ENCODE assay signal across 8 cellular contexts in the genomic region with DNA sequence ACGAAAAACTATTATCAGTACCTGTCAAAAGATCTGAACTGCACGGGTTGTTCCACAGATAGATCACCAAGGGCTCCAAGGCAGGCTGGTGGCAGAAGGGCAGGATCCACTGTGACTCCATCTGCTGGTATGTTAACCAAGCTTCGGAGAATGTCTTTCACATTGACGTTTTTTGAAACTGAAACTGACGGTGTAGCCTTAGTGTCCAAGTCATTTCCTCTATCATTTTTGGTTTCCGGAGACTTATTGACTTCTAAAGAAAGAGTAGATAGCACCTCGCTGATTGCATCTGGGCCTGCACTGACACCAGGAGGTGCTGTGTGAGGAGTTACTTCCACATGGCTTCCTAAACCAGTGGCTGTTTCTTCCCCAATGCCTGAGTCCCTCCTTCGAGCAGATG.
DNase-seq lines count a peak whose midpoint lies in the region; ATAC-seq and TF ChIP-seq lines count a peak whose summit lies in the region.

No MANE protein-coding gene starts in this region.

- H3K4me1 ChIP-seq in GM23338 (ENCODE audit: insufficient read depth): no peaks in the 10 kb centered on the region

- no peak overlapping the region for H2AFZ ChIP-seq in GM23338

- DNase-seq in activated CD4-positive, alpha-beta T cell treated with anti-CD3 and anti-CD28 coated beads for 4 hours: peak; percentile 20 to 43
- peak; percentile 33 for DNase-seq in natural killer cell
- no peak for DNase-seq in NCI-H774 (lab: John Stamatoyannopoulos, UW)
- DNase-seq in dorsolateral prefrontal cortex: no peak
- no peak for DNase-seq in GM23338 (ENCODE audit: low spot score)
- no peak for DNase-seq in NCI-H2107 treated with DMSO at 0.1 percent for 48 hours (lab: John Stamatoyannopoulos, UW; ENCODE audit: unreplicated experiment)

- H3K27ac Mint-ChIP-seq in natural killer cell (peak overlapping the region; percentile 16 to 79), GM23338 (no peak overlapping the region)

- no peaks in the 10 kb centered on the region for H3F3A ChIP-seq in GM23338 (replicated peaks; ENCODE audit: low read depth)

- no peak overlapping the region for H3K27ac ChIP-seq in dorsolateral prefrontal cortex
- H3K27ac ChIP-seq in GM23338 (ENCODE audit: low read depth): no peak overlapping the region

- TF ChIP-seq CTCF in natural killer cell (IDR thresholded peaks at IDR 0.05): peak; percentile 33
- TF ChIP-seq CTCF in dorsolateral prefrontal cortex (IDR thresholded peaks at IDR 0.05 in 54 of 56, conservative IDR thresholded peaks at IDR 0.05 in 2 of 56; ENCODE audit: low read depth in 1 of 56, partially characterized antibody in 56 of 56): no peak
- TF ChIP-seq CTCF in GM23338 (conservative IDR thresholded peaks at IDR 0.05; ENCODE audit: low read depth in 2 of 2): peak in 1 of 2 experiments; percentile 34; a peak in 2 of 4 replicates

- ATAC-seq in GM18907 (IDR thresholded peaks at IDR 0.05; ENCODE audit: unreplicated experiment) (peak; percentile 94), HG03025 (IDR thresholded peaks at IDR 0.05; ENCODE audit: low FRiP score, unreplicated experiment) (peak; percentile 94), natural killer cell (peak; percentile 94 to 97 (median 95)), GM23338 (no peak)

- no peaks in the 10 kb centered on the region for H4K20me1 ChIP-seq in GM23338 (replicated peaks; ENCODE audit: insufficient read depth)

- H3K9me2 ChIP-seq in GM23338 (ENCODE audit: insufficient read depth): no peaks in the 10 kb centered on the region

- H3K4me3 ChIP-seq in dorsolateral prefrontal cortex: no peak overlapping the region
- H3K4me3 ChIP-seq in GM23338: no peak overlapping the region

- intact Hi-C loops in natural killer cell (cut with micrococcal nuclease) (no loop called here), dorsolateral prefrontal cortex (cut with DNase I) (no loop called here)

- H3K36me3 ChIP-seq in GM23338 (ENCODE audit: insufficient read depth): no peaks in the 10 kb centered on the region

- H3K4me3 Mint-ChIP-seq in natural killer cell (peak overlapping the region; percentile 25), GM23338 (no peak overlapping the region)

- no peak overlapping the region for H3K4me2 ChIP-seq in GM23338

- no peaks in the 10 kb centered on the region for H3K27me3 ChIP-seq in dorsolateral prefrontal cortex
- H3K27me3 ChIP-seq in GM23338 (ENCODE audit: insufficient read depth): no peaks in the 10 kb centered on the region

- H3K36me3 Mint-ChIP-seq in natural killer cell (peaks cover 6% of the 10 kb centered on the region), GM23338 (ENCODE audit: low read depth) (peaks cover 29% of the 10 kb centered on the region)

- H3K4me1 Mint-ChIP-seq in natural killer cell (peaks cover 18 to 46% of the 10 kb centered on the region in 2 donors), GM23338 (no peaks in the 10 kb centered on the region)

- H3K9me3 Mint-ChIP-seq in natural killer cell (no peaks in the 10 kb centered on the region), GM23338 (no peaks in the 10 kb centered on the region)

- H3K79me2 ChIP-seq in GM23338 (replicated peaks; ENCODE audit: insufficient read depth): no peaks in the 10 kb centered on the region

- H3K27me3 Mint-ChIP-seq in natural killer cell (ENCODE audit: low read depth in 2 of 2): no peaks in the 10 kb centered on the region
- no peaks in the 10 kb centered on the region for H3K27me3 Mint-ChIP-seq in GM23338 (ENCODE audit: insufficient read depth, low read depth, poor library complexity)

TF ChIP-seq in GM23338, 12 proteins besides CTCF, POLR2A, EP300 and RAD21:
- TF ChIP-seq JUNB (IDR thresholded peaks at IDR 0.05; ENCODE audit: unreplicated experiment): no peak
- TF ChIP-seq, protein P1, sequence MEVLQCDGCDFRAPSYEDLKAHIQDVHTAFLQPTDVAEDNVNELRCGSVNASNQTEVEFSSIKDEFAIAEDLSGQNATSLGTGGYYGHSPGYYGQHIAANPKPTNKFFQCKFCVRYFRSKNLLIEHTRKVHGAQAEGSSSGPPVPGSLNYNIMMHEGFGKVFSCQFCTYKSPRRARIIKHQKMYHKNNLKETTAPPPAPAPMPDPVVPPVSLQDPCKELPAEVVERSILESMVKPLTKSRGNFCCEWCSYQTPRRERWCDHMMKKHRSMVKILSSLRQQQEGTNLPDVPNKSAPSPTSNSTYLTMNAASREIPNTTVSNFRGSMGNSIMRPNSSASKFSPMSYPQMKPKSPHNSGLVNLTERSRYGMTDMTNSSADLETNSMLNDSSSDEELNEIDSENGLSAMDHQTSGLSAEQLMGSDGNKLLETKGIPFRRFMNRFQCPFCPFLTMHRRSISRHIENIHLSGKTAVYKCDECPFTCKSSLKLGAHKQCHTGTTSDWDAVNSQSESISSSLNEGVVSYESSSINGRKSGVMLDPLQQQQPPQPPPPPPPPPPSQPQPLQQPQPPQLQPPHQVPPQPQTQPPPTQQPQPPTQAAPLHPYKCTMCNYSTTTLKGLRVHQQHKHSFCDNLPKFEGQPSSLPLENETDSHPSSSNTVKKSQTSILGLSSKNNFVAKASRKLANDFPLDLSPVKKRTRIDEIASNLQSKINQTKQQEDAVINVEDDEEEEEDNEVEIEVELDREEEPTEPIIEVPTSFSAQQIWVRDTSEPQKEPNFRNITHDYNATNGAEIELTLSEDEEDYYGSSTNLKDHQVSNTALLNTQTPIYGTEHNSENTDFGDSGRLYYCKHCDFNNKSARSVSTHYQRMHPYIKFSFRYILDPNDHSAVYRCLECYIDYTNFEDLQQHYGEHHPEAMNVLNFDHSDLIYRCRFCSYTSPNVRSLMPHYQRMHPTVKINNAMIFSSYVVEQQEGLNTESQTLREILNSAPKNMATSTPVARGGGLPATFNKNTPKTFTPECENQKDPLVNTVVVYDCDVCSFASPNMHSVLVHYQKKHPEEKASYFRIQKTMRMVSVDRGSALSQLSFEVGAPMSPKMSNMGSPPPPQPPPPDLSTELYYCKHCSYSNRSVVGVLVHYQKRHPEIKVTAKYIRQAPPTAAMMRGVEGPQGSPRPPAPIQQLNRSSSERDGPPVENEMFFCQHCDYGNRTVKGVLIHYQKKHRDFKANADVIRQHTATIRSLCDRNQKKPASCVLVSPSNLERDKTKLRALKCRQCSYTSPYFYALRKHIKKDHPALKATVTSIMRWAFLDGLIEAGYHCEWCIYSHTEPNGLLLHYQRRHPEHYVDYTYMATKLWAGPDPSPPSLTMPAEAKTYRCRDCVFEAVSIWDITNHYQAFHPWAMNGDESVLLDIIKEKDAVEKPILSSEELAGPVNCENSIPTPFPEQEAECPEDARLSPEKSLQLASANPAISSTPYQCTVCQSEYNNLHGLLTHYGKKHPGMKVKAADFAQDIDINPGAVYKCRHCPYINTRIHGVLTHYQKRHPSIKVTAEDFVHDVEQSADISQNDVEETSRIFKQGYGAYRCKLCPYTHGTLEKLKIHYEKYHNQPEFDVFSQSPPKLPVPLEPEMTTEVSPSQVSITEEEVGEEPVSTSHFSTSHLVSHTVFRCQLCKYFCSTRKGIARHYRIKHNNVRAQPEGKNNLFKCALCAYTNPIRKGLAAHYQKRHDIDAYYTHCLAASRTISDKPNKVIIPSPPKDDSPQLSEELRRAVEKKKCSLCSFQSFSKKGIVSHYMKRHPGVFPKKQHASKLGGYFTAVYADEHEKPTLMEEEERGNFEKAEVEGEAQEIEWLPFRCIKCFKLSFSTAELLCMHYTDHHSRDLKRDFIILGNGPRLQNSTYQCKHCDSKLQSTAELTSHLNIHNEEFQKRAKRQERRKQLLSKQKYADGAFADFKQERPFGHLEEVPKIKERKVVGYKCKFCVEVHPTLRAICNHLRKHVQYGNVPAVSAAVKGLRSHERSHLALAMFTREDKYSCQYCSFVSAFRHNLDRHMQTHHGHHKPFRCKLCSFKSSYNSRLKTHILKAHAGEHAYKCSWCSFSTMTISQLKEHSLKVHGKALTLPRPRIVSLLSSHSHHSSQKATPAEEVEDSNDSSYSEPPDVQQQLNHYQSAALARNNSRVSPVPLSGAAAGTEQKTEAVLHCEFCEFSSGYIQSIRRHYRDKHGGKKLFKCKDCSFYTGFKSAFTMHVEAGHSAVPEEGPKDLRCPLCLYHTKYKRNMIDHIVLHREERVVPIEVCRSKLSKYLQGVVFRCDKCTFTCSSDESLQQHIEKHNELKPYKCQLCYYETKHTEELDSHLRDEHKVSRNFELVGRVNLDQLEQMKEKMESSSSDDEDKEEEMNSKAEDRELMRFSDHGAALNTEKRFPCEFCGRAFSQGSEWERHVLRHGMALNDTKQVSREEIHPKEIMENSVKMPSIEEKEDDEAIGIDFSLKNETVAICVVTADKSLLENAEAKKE (CRISPR knock-in tag; IDR thresholded peaks at IDR 0.05): no peak
- no peak for TF ChIP-seq ZNF331 (CRISPR knock-in tag; IDR thresholded peaks at IDR 0.05; ENCODE audit: low read depth)
- TF ChIP-seq NANOG (IDR thresholded peaks at IDR 0.05; ENCODE audit: borderline replicate concordance): no peak
- no peak for TF ChIP-seq EZH2 (IDR thresholded peaks at IDR 0.05; ENCODE audit: low read depth, unreplicated experiment)
- TF ChIP-seq ZNF114 (CRISPR knock-in tag; IDR thresholded peaks at IDR 0.05): no peak
- TF ChIP-seq EZH2phosphoT487 (IDR thresholded peaks at IDR 0.05; ENCODE audit: unreplicated experiment): no peak
- TF ChIP-seq, protein P2, sequence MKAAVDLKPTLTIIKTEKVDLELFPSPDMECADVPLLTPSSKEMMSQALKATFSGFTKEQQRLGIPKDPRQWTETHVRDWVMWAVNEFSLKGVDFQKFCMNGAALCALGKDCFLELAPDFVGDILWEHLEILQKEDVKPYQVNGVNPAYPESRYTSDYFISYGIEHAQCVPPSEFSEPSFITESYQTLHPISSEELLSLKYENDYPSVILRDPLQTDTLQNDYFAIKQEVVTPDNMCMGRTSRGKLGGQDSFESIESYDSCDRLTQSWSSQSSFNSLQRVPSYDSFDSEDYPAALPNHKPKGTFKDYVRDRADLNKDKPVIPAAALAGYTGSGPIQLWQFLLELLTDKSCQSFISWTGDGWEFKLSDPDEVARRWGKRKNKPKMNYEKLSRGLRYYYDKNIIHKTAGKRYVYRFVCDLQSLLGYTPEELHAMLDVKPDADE (IDR thresholded peaks at IDR 0.05): no peak
- TF ChIP-seq CREB1 (CRISPR knock-in tag; IDR thresholded peaks at IDR 0.05; ENCODE audit: low read depth): no peak

Comparison
In these comparisons a context has a peak if more than half of its experiments do, and no peak if none do; other contexts are left out.
1. DNase-seq: peak in activated CD4-positive, alpha-beta T cell treated with anti-CD3 and anti-CD28 coated beads for 4 hours (2 of 2) and natural killer cell (single experiment); none in NCI-H774 (single experiment), dorsolateral prefrontal cortex (0 of 10), GM23338 (single experiment) and NCI-H2107 treated with DMSO at 0.1 percent for 48 hours (single experiment).